ENCODE assay signal across 8 cellular contexts in genomic region chr2:215171151-215171550, GRCh38. TPM values are rescaled to one million over a fixed set of nuclear protein-coding genes. Genes with fewer than 3 reads are reported as not detected.
DNase-seq lines count a peak whose midpoint lies in the region; ATAC-seq and TF ChIP-seq lines count a peak whose summit lies in the region.

No MANE protein-coding gene starts in this region.

- no peak overlapping the region for H3K27ac ChIP-seq in heart left ventricle

- ATAC-seq in heart left ventricle (no peak), left cardiac atrium (no peak), HG03175 (IDR thresholded peaks at IDR 0.05; ENCODE audit: unreplicated experiment) (peak; percentile 88), GM19023 (IDR thresholded peaks at IDR 0.05; ENCODE audit: unreplicated experiment) (no peak)
- peak; percentile 77 for ATAC-seq in activated naive CD8-positive, alpha-beta T cell treated with anti-CD3 and anti-CD28 coated beads, Interleukin-2, amount 10 ng/mL, durations not matched to agents 7 days and 5 days (ENCODE audit: low read depth)

- no peaks in the 10 kb centered on the region for H3K36me3 Mint-ChIP-seq in activated naive CD8-positive, alpha-beta T cell treated with anti-CD3 and anti-CD28 coated beads, Interleukin-2, amount 10 ng/mL, durations not matched to agents 7 days and 5 days

- intact Hi-C loops in heart left ventricle (cut with DNase I), result no loop called here
- intact Hi-C loops in left cardiac atrium (cut with DNase I), result no loop called here

- DNase-seq in heart left ventricle (no peak), left cardiac atrium (no peak), skeletal muscle cell (ENCODE audit: low read depth) (no peak), NCI-H1694 (lab: John Stamatoyannopoulos, UW) (no peak), HuH-7 (ENCODE audit: low spot score) (no peak)
- DNase-seq in activated naive CD8-positive, alpha-beta T cell treated with anti-CD3 and anti-CD28 coated beads, Interleukin-2, amount 10 ng/mL, durations not matched to agents 7 days and 5 days, result no peak

- POLR2A ChIA-PET in activated naive CD8-positive, alpha-beta T cell treated with anti-CD3 and anti-CD28 coated beads, Interleukin-2, amount 10 ng/mL, durations not matched to agents 7 days and 5 days (lab: Charles Lee), result interaction anchor here (1.1 kb wide), 1 partner anchor 140 kb away, joined by 4 read pairs; no protein-coding TSS in a partner anchor

- H3K27me3 Mint-ChIP-seq in activated naive CD8-positive, alpha-beta T cell treated with anti-CD3 and anti-CD28 coated beads, Interleukin-2, amount 10 ng/mL, durations not matched to agents 7 days and 5 days, result no peaks in the 10 kb centered on the region

- peaks cover 3% of the 10 kb centered on the region for H3K9me3 Mint-ChIP-seq in activated naive CD8-positive, alpha-beta T cell treated with anti-CD3 and anti-CD28 coated beads, Interleukin-2, amount 10 ng/mL, durations not matched to agents 7 days and 5 days

- 31 to 38% (median 35%) methylated on average over 3 of the region's 3 CpGs for WGBS in heart left ventricle, 4 donors

- H3K9me3 ChIP-seq in heart left ventricle, result no peaks in the 10 kb centered on the region

- H3K4me1 ChIP-seq in heart left ventricle, result no peaks in the 10 kb centered on the region

- no peak for TF ChIP-seq POLR2A in heart left ventricle (IDR thresholded peaks at IDR 0.05)

- peak overlapping the region; percentile 50 for H3K27ac Mint-ChIP-seq in activated naive CD8-positive, alpha-beta T cell treated with anti-CD3 and anti-CD28 coated beads, Interleukin-2, amount 10 ng/mL, durations not matched to agents 7 days and 5 days

- H3K4me3 Mint-ChIP-seq in activated naive CD8-positive, alpha-beta T cell treated with anti-CD3 and anti-CD28 coated beads, Interleukin-2, amount 10 ng/mL, durations not matched to agents 7 days and 5 days, result peak overlapping the region; percentile 33

- H3K27me3 ChIP-seq in heart left ventricle, result no peaks in the 10 kb centered on the region

- peak overlapping the region in 7 of 12 donors; percentile 9 to 30 (median 20) for H3K4me3 ChIP-seq in heart left ventricle
- H3K4me3 ChIP-seq in skeletal muscle cell (ENCODE audit: low read depth, low read length), result peak overlapping the region; percentile 29

- H3K36me3 ChIP-seq in heart left ventricle, result no peaks in the 10 kb centered on the region

- TF ChIP-seq CTCF in heart left ventricle (IDR thresholded peaks at IDR 0.05), result no peak

- H3K4me1 Mint-ChIP-seq in activated naive CD8-positive, alpha-beta T cell treated with anti-CD3 and anti-CD28 coated beads, Interleukin-2, amount 10 ng/mL, durations not matched to agents 7 days and 5 days, result peaks cover 5% of the 10 kb centered on the region

RNA-seq across cellular contexts. Expression of gene ABCA12, which starts 32.7 kb away (rescaled TPM):
- total RNA-seq in heart left ventricle, result under 1 TPM in 1 of 9 donors, not detected in 8; 0.02 TPM
- not detected for polyA plus RNA-seq in heart left ventricle
- total RNA-seq in left cardiac atrium, result not detected
- total RNA-seq in activated naive CD8-positive, alpha-beta T cell treated with anti-CD3 and anti-CD28 coated beads, Interleukin-2, amount 10 ng/mL, durations not matched to agents 7 days and 5 days, result not detected

Comparison
In these comparisons a context has a peak if more than half of its experiments do, and no peak if none do; other contexts are left out.
1. ATAC-seq: peak in HG03175 (single experiment) and activated naive CD8-positive, alpha-beta T cell treated with anti-CD3 and anti-CD28 coated beads, Interleukin-2, amount 10 ng/mL, durations not matched to agents 7 days and 5 days (single experiment); none in heart left ventricle (0 of 4), left cardiac atrium (0 of 2) and GM19023 (single experiment).